In the genomic region with DNA sequence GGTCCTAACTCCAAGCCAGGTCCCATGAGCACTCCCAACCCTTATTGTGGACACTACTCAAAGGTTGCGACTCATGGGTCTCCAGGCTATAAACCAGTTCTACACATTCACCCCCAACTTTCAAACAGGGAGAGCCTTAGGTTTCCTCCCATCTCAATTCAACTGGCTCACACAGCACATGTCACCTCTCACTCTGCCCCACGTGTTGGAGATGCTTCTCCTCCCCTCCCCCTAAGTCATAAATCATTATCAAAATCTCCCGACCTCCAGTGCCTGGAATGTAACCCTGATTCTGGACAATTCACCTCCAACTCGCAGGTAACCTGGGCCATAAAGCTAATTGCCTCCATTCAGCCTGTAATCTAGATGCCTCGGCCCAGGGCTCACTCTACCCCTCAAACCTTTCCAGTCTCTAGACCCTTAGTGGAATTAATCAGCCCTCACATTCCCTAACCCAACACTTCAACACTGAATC, we compare ENCODE assay signal across 1 cellular context.
TF ChIP-seq lines count a peak whose summit lies in the region.

No MANE protein-coding gene starts in this region.

TF ChIP-seq in HepG2, 621 proteins besides CTCF, POLR2A, EP300 and RAD21 (continued from another document):
- TF ChIP-seq, protein P1, sequence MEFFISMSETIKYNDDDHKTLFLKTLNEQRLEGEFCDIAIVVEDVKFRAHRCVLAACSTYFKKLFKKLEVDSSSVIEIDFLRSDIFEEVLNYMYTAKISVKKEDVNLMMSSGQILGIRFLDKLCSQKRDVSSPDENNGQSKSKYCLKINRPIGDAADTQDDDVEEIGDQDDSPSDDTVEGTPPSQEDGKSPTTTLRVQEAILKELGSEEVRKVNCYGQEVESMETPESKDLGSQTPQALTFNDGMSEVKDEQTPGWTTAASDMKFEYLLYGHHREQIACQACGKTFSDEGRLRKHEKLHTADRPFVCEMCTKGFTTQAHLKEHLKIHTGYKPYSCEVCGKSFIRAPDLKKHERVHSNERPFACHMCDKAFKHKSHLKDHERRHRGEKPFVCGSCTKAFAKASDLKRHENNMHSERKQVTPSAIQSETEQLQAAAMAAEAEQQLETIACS (CRISPR knock-in tag; IDR thresholded peaks at IDR 0.05) = no peak
- TF ChIP-seq, protein P2, sequence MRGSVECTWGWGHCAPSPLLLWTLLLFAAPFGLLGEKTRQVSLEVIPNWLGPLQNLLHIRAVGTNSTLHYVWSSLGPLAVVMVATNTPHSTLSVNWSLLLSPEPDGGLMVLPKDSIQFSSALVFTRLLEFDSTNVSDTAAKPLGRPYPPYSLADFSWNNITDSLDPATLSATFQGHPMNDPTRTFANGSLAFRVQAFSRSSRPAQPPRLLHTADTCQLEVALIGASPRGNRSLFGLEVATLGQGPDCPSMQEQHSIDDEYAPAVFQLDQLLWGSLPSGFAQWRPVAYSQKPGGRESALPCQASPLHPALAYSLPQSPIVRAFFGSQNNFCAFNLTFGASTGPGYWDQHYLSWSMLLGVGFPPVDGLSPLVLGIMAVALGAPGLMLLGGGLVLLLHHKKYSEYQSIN (CRISPR knock-in tag; IDR thresholded peaks at IDR 0.05; ENCODE audit: borderline replicate concordance) = no peak
- TF ChIP-seq, protein P3, sequence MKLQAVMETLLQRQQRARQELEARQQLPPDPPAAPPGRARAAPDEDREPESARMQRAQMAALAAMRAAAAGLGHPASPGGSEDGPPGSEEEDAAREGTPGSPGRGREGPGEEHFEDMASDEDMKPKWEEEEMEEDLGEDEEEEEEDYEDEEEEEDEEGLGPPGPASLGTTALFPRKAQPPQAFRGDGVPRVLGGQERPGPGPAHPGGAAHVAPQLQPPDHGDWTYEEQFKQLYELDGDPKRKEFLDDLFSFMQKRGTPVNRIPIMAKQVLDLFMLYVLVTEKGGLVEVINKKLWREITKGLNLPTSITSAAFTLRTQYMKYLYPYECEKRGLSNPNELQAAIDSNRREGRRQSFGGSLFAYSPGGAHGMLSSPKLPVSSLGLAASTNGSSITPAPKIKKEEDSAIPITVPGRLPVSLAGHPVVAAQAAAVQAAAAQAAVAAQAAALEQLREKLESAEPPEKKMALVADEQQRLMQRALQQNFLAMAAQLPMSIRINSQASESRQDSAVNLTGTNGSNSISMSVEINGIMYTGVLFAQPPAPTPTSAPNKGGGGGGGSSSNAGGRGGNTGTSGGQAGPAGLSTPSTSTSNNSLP (IDR thresholded peaks at IDR 0.05; ENCODE audit: low read depth, low read length) = peak; percentile 16; the same call in 1 of the 2 replicates
- TF ChIP-seq RBM22 (optimal IDR thresholded peaks at IDR 0.05; ENCODE audit: low read length) = no peak
- TF ChIP-seq, protein P4, sequence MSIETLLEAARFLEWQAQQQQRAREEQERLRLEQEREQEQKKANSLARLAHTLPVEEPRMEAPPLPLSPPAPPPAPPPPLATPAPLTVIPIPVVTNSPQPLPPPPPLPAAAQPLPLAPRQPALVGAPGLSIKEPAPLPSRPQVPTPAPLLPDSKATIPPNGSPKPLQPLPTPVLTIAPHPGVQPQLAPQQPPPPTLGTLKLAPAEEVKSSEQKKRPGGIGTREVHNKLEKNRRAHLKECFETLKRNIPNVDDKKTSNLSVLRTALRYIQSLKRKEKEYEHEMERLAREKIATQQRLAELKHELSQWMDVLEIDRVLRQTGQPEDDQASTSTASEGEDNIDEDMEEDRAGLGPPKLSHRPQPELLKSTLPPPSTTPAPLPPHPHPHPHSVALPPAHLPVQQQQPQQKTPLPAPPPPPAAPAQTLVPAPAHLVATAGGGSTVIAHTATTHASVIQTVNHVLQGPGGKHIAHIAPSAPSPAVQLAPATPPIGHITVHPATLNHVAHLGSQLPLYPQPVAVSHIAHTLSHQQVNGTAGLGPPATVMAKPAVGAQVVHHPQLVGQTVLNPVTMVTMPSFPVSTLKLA (IDR thresholded peaks at IDR 0.05) = peak; percentile 77
- TF ChIP-seq, protein P5, sequence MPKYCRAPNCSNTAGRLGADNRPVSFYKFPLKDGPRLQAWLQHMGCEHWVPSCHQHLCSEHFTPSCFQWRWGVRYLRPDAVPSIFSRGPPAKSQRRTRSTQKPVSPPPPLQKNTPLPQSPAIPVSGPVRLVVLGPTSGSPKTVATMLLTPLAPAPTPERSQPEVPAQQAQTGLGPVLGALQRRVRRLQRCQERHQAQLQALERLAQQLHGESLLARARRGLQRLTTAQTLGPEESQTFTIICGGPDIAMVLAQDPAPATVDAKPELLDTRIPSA (CRISPR knock-in tag; IDR thresholded peaks at IDR 0.05; ENCODE audit: borderline replicate concordance) = 0 out of 2 replicates have a peak, but pooled peaks have one; percentile 4
- TF ChIP-seq, protein P6, sequence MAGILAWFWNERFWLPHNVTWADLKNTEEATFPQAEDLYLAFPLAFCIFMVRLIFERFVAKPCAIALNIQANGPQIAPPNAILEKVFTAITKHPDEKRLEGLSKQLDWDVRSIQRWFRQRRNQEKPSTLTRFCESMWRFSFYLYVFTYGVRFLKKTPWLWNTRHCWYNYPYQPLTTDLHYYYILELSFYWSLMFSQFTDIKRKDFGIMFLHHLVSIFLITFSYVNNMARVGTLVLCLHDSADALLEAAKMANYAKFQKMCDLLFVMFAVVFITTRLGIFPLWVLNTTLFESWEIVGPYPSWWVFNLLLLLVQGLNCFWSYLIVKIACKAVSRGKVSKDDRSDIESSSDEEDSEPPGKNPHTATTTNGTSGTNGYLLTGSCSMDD (CRISPR knock-in tag; IDR thresholded peaks at IDR 0.05) = no peak
- peak; percentile 49 for TF ChIP-seq TEAD3 (CRISPR knock-in tag; optimal IDR thresholded peaks at IDR 0.05; ENCODE audit: borderline replicate concordance)
- no peak for TF ChIP-seq RARA (CRISPR knock-in tag; IDR thresholded peaks at IDR 0.05)
- TF ChIP-seq SAP130 (CRISPR knock-in tag; IDR thresholded peaks at IDR 0.05; ENCODE audit: low read depth) = peak; percentile 44
- no peak for TF ChIP-seq NFE2 (CRISPR knock-in tag; IDR thresholded peaks at IDR 0.05)
- no peak for TF ChIP-seq HOXA7 (CRISPR knock-in tag; IDR thresholded peaks at IDR 0.05)
- no peak for TF ChIP-seq PCBP1 (IDR thresholded peaks at IDR 0.05; ENCODE audit: borderline replicate concordance, low read depth, low read length)
- TF ChIP-seq, protein P7, sequence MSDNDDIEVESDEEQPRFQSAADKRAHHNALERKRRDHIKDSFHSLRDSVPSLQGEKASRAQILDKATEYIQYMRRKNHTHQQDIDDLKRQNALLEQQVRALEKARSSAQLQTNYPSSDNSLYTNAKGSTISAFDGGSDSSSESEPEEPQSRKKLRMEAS (IDR thresholded peaks at IDR 0.05) = peak; percentile 59; the same call in 1 of the 2 replicates
- TF ChIP-seq, protein P8, sequence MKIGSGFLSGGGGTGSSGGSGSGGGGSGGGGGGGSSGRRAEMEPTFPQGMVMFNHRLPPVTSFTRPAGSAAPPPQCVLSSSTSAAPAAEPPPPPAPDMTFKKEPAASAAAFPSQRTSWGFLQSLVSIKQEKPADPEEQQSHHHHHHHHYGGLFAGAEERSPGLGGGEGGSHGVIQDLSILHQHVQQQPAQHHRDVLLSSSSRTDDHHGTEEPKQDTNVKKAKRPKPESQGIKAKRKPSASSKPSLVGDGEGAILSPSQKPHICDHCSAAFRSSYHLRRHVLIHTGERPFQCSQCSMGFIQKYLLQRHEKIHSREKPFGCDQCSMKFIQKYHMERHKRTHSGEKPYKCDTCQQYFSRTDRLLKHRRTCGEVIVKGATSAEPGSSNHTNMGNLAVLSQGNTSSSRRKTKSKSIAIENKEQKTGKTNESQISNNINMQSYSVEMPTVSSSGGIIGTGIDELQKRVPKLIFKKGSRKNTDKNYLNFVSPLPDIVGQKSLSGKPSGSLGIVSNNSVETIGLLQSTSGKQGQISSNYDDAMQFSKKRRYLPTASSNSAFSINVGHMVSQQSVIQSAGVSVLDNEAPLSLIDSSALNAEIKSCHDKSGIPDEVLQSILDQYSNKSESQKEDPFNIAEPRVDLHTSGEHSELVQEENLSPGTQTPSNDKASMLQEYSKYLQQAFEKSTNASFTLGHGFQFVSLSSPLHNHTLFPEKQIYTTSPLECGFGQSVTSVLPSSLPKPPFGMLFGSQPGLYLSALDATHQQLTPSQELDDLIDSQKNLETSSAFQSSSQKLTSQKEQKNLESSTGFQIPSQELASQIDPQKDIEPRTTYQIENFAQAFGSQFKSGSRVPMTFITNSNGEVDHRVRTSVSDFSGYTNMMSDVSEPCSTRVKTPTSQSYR (CRISPR knock-in tag; IDR thresholded peaks at IDR 0.05; ENCODE audit: borderline replicate concordance) = peak; percentile 52; the same call in 1 of the 2 replicates
- TF ChIP-seq ZNF251 (CRISPR knock-in tag; IDR thresholded peaks at IDR 0.05) = no peak
- peak; percentile 45; the same call in 1 of the 2 replicates for TF ChIP-seq SIN3A (IDR thresholded peaks at IDR 0.05; ENCODE audit: borderline replicate concordance, low read depth, low read length)
TF ChIP-seq in HepG2: peak in this region for 8.
